Comparison of ENCODE assay signal across 13 cellular contexts in genomic region chr17:11240841-11241610, GRCh38. TPM values are rescaled to one million over a fixed set of nuclear protein-coding genes. Genes with fewer than 3 reads are reported as not detected.
DNase-seq lines count a peak whose midpoint lies in the region; ATAC-seq and TF ChIP-seq lines count a peak whose summit lies in the region.
"Had no signal": no experiment of that assay in that cellular context is flagged by ENCODE, and none has a peak within 500 bp of the region (broad histone marks: within the 10 kb centered on the region; RNA-seq: fewer than 3 reads in every experiment).

SHISA6 (plus strand) TSS chr17:11241213.

- H3K27me3 Mint-ChIP-seq in activated T-cell treated with anti-CD3 and anti-CD28 coated beads, Interleukin-2, amount 50 U/mL, for 4 hours (ENCODE audit: low read depth) = peaks cover 36% of the 10 kb centered on the region
- H3K27me3 Mint-ChIP-seq in neural crest cell (ENCODE audit: low read depth) = peaks cover 83% of the 10 kb centered on the region

- H3K4me1 ChIP-seq in foreskin keratinocyte (peaks cover 3% of the 10 kb centered on the region), urinary bladder (ENCODE audit: insufficient read depth) (no peaks in the 10 kb centered on the region)

- H3K36me3 Mint-ChIP-seq in activated T-cell treated with anti-CD3 and anti-CD28 coated beads, Interleukin-2, amount 50 U/mL, for 4 hours (ENCODE audit: insufficient read depth) = no peaks in the 10 kb centered on the region
- no peaks in the 10 kb centered on the region for H3K36me3 Mint-ChIP-seq in neural crest cell (ENCODE audit: low read depth)
- H3K36me3 Mint-ChIP-seq: IgD-negative memory B cell had no signal

- ATAC-seq in activated T-cell treated with anti-CD3 and anti-CD28 coated beads, Interleukin-2, amount 50 U/mL, for 4 hours = peak; percentile 14 to 27
- ATAC-seq in foreskin keratinocyte = peak; percentile 29
- ATAC-seq in HG02885 (IDR thresholded peaks at IDR 0.05; ENCODE audit: poor library complexity, unreplicated experiment) = no peak
- no peak for ATAC-seq in GM19324 (IDR thresholded peaks at IDR 0.05; ENCODE audit: low FRiP score, unreplicated experiment)

- peak within 1 kb of the TSS; percentile 51 for H3K4me3 ChIP-seq in urinary bladder (ENCODE audit: low read depth, low read length)

- no peak within 1 kb of the TSS for H3K27ac ChIP-seq in foreskin keratinocyte
- H3K27ac ChIP-seq in urinary bladder (ENCODE audit: low read depth) = no peak within 1 kb of the TSS
- H3K27ac ChIP-seq: RWPE1 had no signal

- peaks cover 22% of the 10 kb centered on the region for H3K27me3 ChIP-seq in foreskin keratinocyte

- H3K27ac Mint-ChIP-seq in neural crest cell (ENCODE audit: unreplicated experiment) = no peak within 1 kb of the TSS
- H3K27ac Mint-ChIP-seq: IgD-negative memory B cell had no signal

- H3K9me3 Mint-ChIP-seq in activated T-cell treated with anti-CD3 and anti-CD28 coated beads, Interleukin-2, amount 50 U/mL, for 4 hours = peaks cover 4% of the 10 kb centered on the region
- no peaks in the 10 kb centered on the region for H3K9me3 Mint-ChIP-seq in neural crest cell

- no peaks in the 10 kb centered on the region for H3K36me3 ChIP-seq in urinary bladder (ENCODE audit: insufficient read depth)

- no peak for DNase-seq in activated T-cell treated with anti-CD3 and anti-CD28 coated beads, Interleukin-2, amount 50 U/mL, for 4 hours
- no peak for DNase-seq in activated T-cell treated with anti-CD3 and anti-CD28 coated beads, Interleukin-2, amount 50 U/mL, for 48 hours
- DNase-seq in foreskin keratinocyte (no peak), neural crest cell (ENCODE audit: low read depth, low spot score) (peak; percentile 15), globus pallidus (ENCODE audit: low spot score) (no peak)
- DNase-seq: activated CD4-positive, alpha-beta T cell treated with anti-CD3 and anti-CD28 coated beads for 1 hour; activated naive CD4-positive, alpha-beta T cell treated with anti-CD3 and anti-CD28 coated beads, Interleukin-2, amount 50 U/mL, for 16 hours had no signal

- no peak within 1 kb of the TSS for H3K4me3 Mint-ChIP-seq in activated T-cell treated with anti-CD3 and anti-CD28 coated beads, Interleukin-2, amount 50 U/mL, for 4 hours
- peak within 1 kb of the TSS; percentile 75 for H3K4me3 Mint-ChIP-seq in neural crest cell
- H3K4me3 Mint-ChIP-seq: IgD-negative memory B cell had no signal

- WGBS in urinary bladder = under 1% methylated on average over 124 of the region's 126 CpGs

- H3K4me1 Mint-ChIP-seq in activated T-cell treated with anti-CD3 and anti-CD28 coated beads, Interleukin-2, amount 50 U/mL, for 4 hours (ENCODE audit: low read depth) = no peaks in the 10 kb centered on the region
- peaks cover 11% of the 10 kb centered on the region for H3K4me1 Mint-ChIP-seq in neural crest cell
- H3K4me1 Mint-ChIP-seq: IgD-negative memory B cell had no signal

- no peak for TF ChIP-seq CTCF in foreskin keratinocyte (conservative IDR thresholded peaks at IDR 0.05)
- TF ChIP-seq CTCF in neural crest cell (conservative IDR thresholded peaks at IDR 0.05) = no peak

RNA-seq across cellular contexts. Expression of gene SHISA6, which starts in this region (rescaled TPM):
- total RNA-seq in activated T-cell treated with anti-CD3 and anti-CD28 coated beads, Interleukin-2, amount 50 U/mL, for 4 hours = not detected
- total RNA-seq in foreskin keratinocyte (0.95 TPM in 2 replicates), neural crest cell (1.2 and 1.4 TPM in 2 replicates), urinary bladder (3.3 TPM)
- polyA plus RNA-seq in foreskin keratinocyte (0.87 and 1.1 TPM in 2 replicates), urinary bladder (4.4 TPM)
- total RNA-seq: G401 had no signal
- polyA plus RNA-seq: IgD-negative memory B cell had no signal

Comparison
In these comparisons a context has a peak if more than half of its experiments do, and no peak if none do; other contexts are left out.
1. Peak in ATAC-seq in activated T-cell treated with anti-CD3 and anti-CD28 coated beads, Interleukin-2, amount 50 U/mL, for 4 hours; RNA of the gene not detected or under 1 TPM.